ENCODE assay signal across 26 cellular contexts in genomic region chr15:25773248-25773647, GRCh38.
DNase-seq lines count a peak whose midpoint lies in the region; ATAC-seq, FAIRE-seq and TF ChIP-seq lines count a peak whose summit lies in the region.
"Had no signal": no experiment of that assay in that cellular context is flagged by ENCODE, and none has a peak within 500 bp of the region (broad histone marks: within the 10 kb centered on the region; RNA-seq: fewer than 3 reads in every experiment).

No MANE protein-coding gene starts in this region.

- no peak overlapping the region for H4K91ac ChIP-seq in mesenchymal stem cell (ENCODE audit: low read length)

- H3K9ac ChIP-seq in BLaER1 (no peak overlapping the region), mesenchymal stem cell (ENCODE audit: low read length) (no peak overlapping the region)
- H3K9ac ChIP-seq: KMS-11 had no signal

- no peak overlapping the region for H2BK12ac ChIP-seq in mesenchymal stem cell (ENCODE audit: low read length in 2 of 2)

- H3K79me1 ChIP-seq in mesenchymal stem cell (replicated peaks; ENCODE audit: low read length, poor library complexity, severe bottlenecking) = peaks cover 36% of the 10 kb centered on the region

- WGBS in mesenchymal stem cell = 84% methylated on average over 6 of the region's 6 CpGs

- no peak for ATAC-seq in HG02798 (IDR thresholded peaks at IDR 0.05; ENCODE audit: poor library complexity, unreplicated experiment)
- ATAC-seq in GM21529 (IDR thresholded peaks at IDR 0.05; ENCODE audit: unreplicated experiment) = no peak
- no peak for ATAC-seq in GM19324 (IDR thresholded peaks at IDR 0.05; ENCODE audit: low FRiP score, unreplicated experiment)
- ATAC-seq: activated CD4-positive, alpha-beta T cell treated with anti-CD3 and anti-CD28 coated beads for 36 hours; effector memory CD8-positive, alpha-beta T cell; foreskin keratinocyte had no signal

- no peak for FAIRE-seq in D721Med (lab: Jason Lieb, UNC)

- H3K27ac ChIP-seq in BLaER1 = no peak overlapping the region
- no peak overlapping the region for H3K27ac ChIP-seq in mesenchymal stem cell (ENCODE audit: low read length, poor library complexity, severe bottlenecking)
- H3K27ac ChIP-seq: foreskin keratinocyte, KMS-11, PC-9, SJSA1, testis had no signal

- no peak overlapping the region for H3K4ac ChIP-seq in mesenchymal stem cell (ENCODE audit: low read depth in 1 of 2, low read length in 2 of 2)

- H3K4me2 ChIP-seq in BLaER1 = peak overlapping the region; percentile 55
- H3K4me2 ChIP-seq in mesenchymal stem cell (ENCODE audit: low read length, poor library complexity, severe bottlenecking) = peak overlapping the region; percentile 19
- H3K4me2 ChIP-seq: KMS-11, PC-9 had no signal

- H3K9me3 ChIP-seq in BLaER1 (no peaks in the 10 kb centered on the region), mesenchymal stem cell (ENCODE audit: control insufficient read depth, low read length) (no peaks in the 10 kb centered on the region)
- H3K9me3 ChIP-seq: SJSA1, testis had no signal

- no peak for TF ChIP-seq CTCF in D721Med (IDR thresholded peaks at IDR 0.05; ENCODE audit: insufficient read depth, missing control alignments)

- no peak overlapping the region for H4K8ac ChIP-seq in mesenchymal stem cell (ENCODE audit: low read length)

- H3K18ac ChIP-seq in mesenchymal stem cell (ENCODE audit: low read depth in 1 of 2, low read length in 2 of 2) = no peak overlapping the region

- DNase-seq in D721Med (ENCODE audit: insufficient read length, low spot score) = peak; percentile 6
- DNase-seq in SW480 (ENCODE audit: low spot score) = peak; percentile 49
- no peak for DNase-seq in mesenchymal stem cell
- DNase-seq: activated CD4-positive, alpha-beta T cell treated with anti-CD3 and anti-CD28 coated beads for 36 hours; activated naive CD4-positive, alpha-beta T cell treated with anti-CD3 and anti-CD28 coated beads, Interleukin-2, amount 10 ng/mL, durations not matched to agents 7 days and 5 days; amniotic stem cell; CD4-positive, alpha-beta T cell; DMS153; effector memory CD8-positive, alpha-beta T cell; foreskin keratinocyte; immature natural killer cell; naive B cell; NCI-H187 treated with DMSO at 0.1 percent for 48 hours; NCI-H2227 treated with DMSO at 0.1 percent for 48 hours; NCI-H748 treated with DMSO at 0.1 percent for 48 hours; occipital lobe; PC-9; stimulated activated naive CD4-positive, alpha-beta T cell; T-helper 1 cell; testis had no signal

- H2AFZ ChIP-seq in mesenchymal stem cell (ENCODE audit: low read depth, low read length) = no peak overlapping the region
- H2AFZ ChIP-seq: PC-9 had no signal

- no peak overlapping the region for H2BK15ac ChIP-seq in mesenchymal stem cell (ENCODE audit: low read depth, poor library complexity, severe bottlenecking)

- H3K27me3 ChIP-seq in BLaER1 (no peaks in the 10 kb centered on the region), mesenchymal stem cell (ENCODE audit: control insufficient read depth in 1 of 2, insufficient read depth in 1 of 2, low read length in 2 of 2) (no peaks in the 10 kb centered on the region)
- H3K27me3 ChIP-seq: foreskin keratinocyte, SJSA1, testis had no signal

- peaks cover 27% of the 10 kb centered on the region for H3K36me3 ChIP-seq in BLaER1
- peaks cover 0 to 22% of the 10 kb centered on the region in 2 experiments for H3K36me3 ChIP-seq in mesenchymal stem cell (ENCODE audit: control insufficient read depth in 1 of 2, insufficient read depth in 2 of 2, low read depth in 1 of 2, low read length in 2 of 2)

- H2BK120ac ChIP-seq in mesenchymal stem cell (ENCODE audit: low read depth, low read length) = no peak overlapping the region

- H3K4me3 ChIP-seq in BLaER1 (no peak overlapping the region), mesenchymal stem cell (ENCODE audit: insufficient read depth in 1 of 2, low read depth in 1 of 2, low read length in 2 of 2) (no peak overlapping the region)
- H3K4me3 ChIP-seq: PC-9, SJSA1, testis had no signal

- H3K14ac ChIP-seq in mesenchymal stem cell (ENCODE audit: low read length in 2 of 2) = no peak overlapping the region

- no peak overlapping the region for H2BK5ac ChIP-seq in mesenchymal stem cell (ENCODE audit: low read depth, low read length, poor library complexity, severe bottlenecking)

- no peak overlapping the region for H2AK5ac ChIP-seq in mesenchymal stem cell (ENCODE audit: low read length, severe bottlenecking)

- H3K23ac ChIP-seq in mesenchymal stem cell (ENCODE audit: low read length in 2 of 2) = no peak overlapping the region

- 0 out of 2 replicates have a peak, but pooled peaks cover 12% of the 10 kb centered on the region for H4K20me1 ChIP-seq in BLaER1

- H3K4me1 ChIP-seq in BLaER1 = peaks cover 69% of the 10 kb centered on the region
- H3K4me1 ChIP-seq in mesenchymal stem cell (ENCODE audit: control insufficient read depth, insufficient read depth, low read depth, low read length) = peaks cover 9% of the 10 kb centered on the region
- H3K4me1 ChIP-seq: foreskin keratinocyte had no signal
